Comparison of ENCODE assay signal across 8 cellular contexts in genomic region chr3:149879872-149880271, GRCh38.
DNase-seq lines count a peak whose midpoint lies in the region; ATAC-seq and TF ChIP-seq lines count a peak whose summit lies in the region.

No MANE protein-coding gene starts in this region.

- ATAC-seq in activated T-cell treated with anti-CD3 and anti-CD28 coated beads, Interleukin-2, amount 50 U/mL, for 4 hours = no peak
- ATAC-seq in IMR-90 (ENCODE audit: low read depth) (peak; percentile 98), HG03097 (IDR thresholded peaks at IDR 0.05; ENCODE audit: low FRiP score, unreplicated experiment) (no peak), GM19463 (IDR thresholded peaks at IDR 0.05; ENCODE audit: unreplicated experiment) (no peak)

- H2AFZ ChIP-seq in IMR-90 (replicated peaks; ENCODE audit: low read length, poor library complexity) = no peak overlapping the region

- no CpG with 5 or more reads among the region's 2 CpGs for WGBS in IMR-90 (ENCODE audit: extremely low coverage in 2 of 2, insufficient read length in 1 of 2), 2 experiments

- intact Hi-C loops in IMR-90 (cut with micrococcal nuclease) = loop anchor here (1.0 kb wide), 2 partner anchors 87 to 341 kb away; no protein-coding TSS in a partner anchor

- TF ChIP-seq RAD21 in IMR-90 (IDR thresholded peaks at IDR 0.05; ENCODE audit: low read length) = peak; percentile 55

- H3K4me1 Mint-ChIP-seq in activated T-cell treated with anti-CD3 and anti-CD28 coated beads, Interleukin-2, amount 50 U/mL, for 4 hours (ENCODE audit: low read depth) = peaks cover 4% of the 10 kb centered on the region

- H3K36me3 ChIP-seq in IMR-90 (ENCODE audit: control insufficient read depth, insufficient read depth, low read length) (no peaks in the 10 kb centered on the region), SK-N-MC (ENCODE audit: insufficient read depth, low read length) (peaks cover 3% of the 10 kb centered on the region; the same call in 1 of the 2 replicates)

- H4K20me1 ChIP-seq in IMR-90 (ENCODE audit: insufficient read depth, low read length) = no peaks in the 10 kb centered on the region

- no TSS peak for BruUV-seq in IMR-90 (replicated peaks; lab: Mats Ljungman, UMichigan)

- no peak overlapping the region for H3K18ac ChIP-seq in IMR-90 (ENCODE audit: low read depth, low read length)

- peaks cover 15% of the 10 kb centered on the region for H3K36me3 Mint-ChIP-seq in activated T-cell treated with anti-CD3 and anti-CD28 coated beads, Interleukin-2, amount 50 U/mL, for 4 hours (ENCODE audit: insufficient read depth)

- H3K56ac ChIP-seq in IMR-90 (ENCODE audit: extremely low read depth, insufficient read depth, low read length) = no peak overlapping the region

- H4K8ac ChIP-seq in IMR-90 (ENCODE audit: low read depth in 2 of 2, low read length in 2 of 2) = no peak overlapping the region

- H3K23ac ChIP-seq in IMR-90 (ENCODE audit: low read depth, low read length) = no peak overlapping the region

- no peak overlapping the region for H3K4me3 Mint-ChIP-seq in activated T-cell treated with anti-CD3 and anti-CD28 coated beads, Interleukin-2, amount 50 U/mL, for 4 hours

- H2AK5ac ChIP-seq in IMR-90 (ENCODE audit: low read depth, low read length) = no peak overlapping the region

- H3K27ac ChIP-seq in IMR-90 (ENCODE audit: insufficient read depth, low read length) (no peak overlapping the region), SK-N-MC (no peak overlapping the region)

- no peaks in the 10 kb centered on the region for H3K27me3 ChIP-seq in IMR-90 (ENCODE audit: control insufficient read depth, insufficient read depth, low read length)

- H2BK20ac ChIP-seq in IMR-90 (ENCODE audit: low read depth, low read length) = no peak overlapping the region

- no peak overlapping the region for H3K14ac ChIP-seq in IMR-90 (replicated peaks; ENCODE audit: low read depth, low read length)

- dilution Hi-C loops in IMR-90 (cut with HindIII; ENCODE audit: low sequenced_read_pairs, unreplicated experiment) = no loop called here

- H4K5ac ChIP-seq in IMR-90 (ENCODE audit: low read depth, low read length) = no peak overlapping the region

- H2AK9ac ChIP-seq in IMR-90 (replicated peaks; ENCODE audit: low read depth, low read length, poor library complexity) = no peak overlapping the region

- no peak overlapping the region for H2BK15ac ChIP-seq in IMR-90 (ENCODE audit: low read depth, low read length)

- H3K4me2 ChIP-seq in IMR-90 (ENCODE audit: low read depth, low read length) = no peak overlapping the region

- CTCF ChIA-PET in IMR-90 (lab: Yijun Ruan, JAX) = interaction anchor here (0.5 to 1.5 kb wide), 22 partner anchors 10 to 534 kb away, joined by 3 to 11 read pairs (median 3); no protein-coding TSS in a partner anchor

- POLR2A ChIA-PET in IMR-90 (lab: Charles Lee; ENCODE audit: unreplicated experiment) = no interaction called here

- H3K79me1 ChIP-seq in IMR-90 (ENCODE audit: low read depth in 1 of 2, low read length in 2 of 2) = no peaks in the 10 kb centered on the region

- H3K4me3 ChIP-seq in IMR-90 (ENCODE audit: insufficient read depth, low read depth, low read length) = no peak overlapping the region
- H3K4me3 ChIP-seq in SK-N-MC = no peak overlapping the region
- H3K4me3 ChIP-seq in epithelial cell of esophagus (ENCODE audit: low read length) = no peak overlapping the region

- H3K9me1 ChIP-seq in IMR-90 (ENCODE audit: insufficient read depth, low read length) = no peaks in the 10 kb centered on the region

- H3K9ac ChIP-seq in IMR-90 (ENCODE audit: low read depth, low read length) = no peak overlapping the region
- no peak overlapping the region for H3K9ac ChIP-seq in SK-N-MC (ENCODE audit: insufficient read length)

- peaks cover 14% of the 10 kb centered on the region for H3K9me3 Mint-ChIP-seq in activated T-cell treated with anti-CD3 and anti-CD28 coated beads, Interleukin-2, amount 50 U/mL, for 4 hours

- no peak overlapping the region for H2BK5ac ChIP-seq in IMR-90 (ENCODE audit: low read depth, low read length, poor library complexity, severe bottlenecking)

- in situ Hi-C loops in IMR-90 (cut with MboI; ENCODE audit: low sequenced_read_pairs) = no loop called here

- TF ChIP-seq CTCF in IMR-90 (conservative IDR thresholded peaks at IDR 0.05; ENCODE audit: low read depth, low read length) (peak; percentile 62), epithelial cell of esophagus (IDR thresholded peaks at IDR 0.05; ENCODE audit: insufficient read depth, low read depth, low read length, missing control alignments) (peak; percentile 67)

- H3K4me1 ChIP-seq in IMR-90 (ENCODE audit: control insufficient read depth, insufficient read depth, low read length) = no peaks in the 10 kb centered on the region

- no peak for TF ChIP-seq POLR2A in IMR-90 (IDR thresholded peaks at IDR 0.05; ENCODE audit: low read depth, low read length)

- peak; percentile 25 to 37 for DNase-seq in activated T-cell treated with anti-CD3 and anti-CD28 coated beads, Interleukin-2, amount 50 U/mL, for 48 hours
- DNase-seq in activated T-cell treated with anti-CD3 and anti-CD28 coated beads, Interleukin-2, amount 50 U/mL, for 4 hours = no peak
- DNase-seq in IMR-90 = peak; percentile 68
- peak; percentile 71 for DNase-seq in SK-N-MC (ENCODE audit: low read depth, low spot score)
- DNase-seq in epithelial cell of esophagus (ENCODE audit: low read depth) = peak; percentile 66
- DNase-seq in middle frontal gyrus (ENCODE audit: extremely low spot score, low spot score) = peak; percentile 39

- H2BK120ac ChIP-seq in IMR-90 (ENCODE audit: low read depth, low read length) = no peak overlapping the region

- no peak overlapping the region for H3K4ac ChIP-seq in IMR-90 (ENCODE audit: low read depth, low read length)

- no peak overlapping the region for H4K91ac ChIP-seq in IMR-90 (ENCODE audit: insufficient read depth, low read depth, low read length)

- H3K9me3 ChIP-seq in IMR-90 (ENCODE audit: control insufficient read depth, insufficient read depth, low read length) (no peaks in the 10 kb centered on the region), SK-N-MC (ENCODE audit: low read depth, low read length) (no peaks in the 10 kb centered on the region)

- no peaks in the 10 kb centered on the region for H3K27me3 Mint-ChIP-seq in activated T-cell treated with anti-CD3 and anti-CD28 coated beads, Interleukin-2, amount 50 U/mL, for 4 hours (ENCODE audit: low read depth)

TF ChIP-seq in IMR-90, 13 proteins besides CTCF, POLR2A, EP300 and RAD21:
- TF ChIP-seq MXI1 (IDR thresholded peaks at IDR 0.05; ENCODE audit: borderline replicate concordance, low read depth, low read length) = no peak
- no peak for TF ChIP-seq NFE2L2 (IDR thresholded peaks at IDR 0.05; ENCODE audit: low read depth, low read length)
- no peak for TF ChIP-seq BHLHE40 (IDR thresholded peaks at IDR 0.05; ENCODE audit: low read depth, low read length)
- no peak for TF ChIP-seq MAFK (IDR thresholded peaks at IDR 0.05; ENCODE audit: low read depth, low read length)
- TF ChIP-seq CEBPB (IDR thresholded peaks at IDR 0.05; ENCODE audit: low read depth, low read length) = peak; percentile 61
- TF ChIP-seq SMC3 (IDR thresholded peaks at IDR 0.05; ENCODE audit: low read depth, low read length) = peak; percentile 50
- TF ChIP-seq ELK1 (IDR thresholded peaks at IDR 0.05; ENCODE audit: borderline replicate concordance, low read depth, low read length) = no peak
- no peak for TF ChIP-seq RFX5 (IDR thresholded peaks at IDR 0.05; ENCODE audit: low read depth, low read length)
